Comparison of ENCODE assay signal across 8 cellular contexts in genomic region chr1:52927219-52928082, GRCh38. TPM values are rescaled to one million over a fixed set of nuclear protein-coding genes. Genes with fewer than 3 reads are reported as not detected.
DNase-seq lines count a peak whose midpoint lies in the region; TF ChIP-seq lines count a peak whose summit lies in the region.

TSS of gene SCP2 (plus strand) at chr1:52927276. CDS start at chr1:52927397, 121 bp downstream.

- intact Hi-C loops in breast epithelium (cut with DNase I; ENCODE audit: low total_unique reads): no loop called here

- H2AFZ ChIP-seq in smooth muscle cell (ENCODE audit: low read depth): peak within 1 kb of the TSS; percentile 100

- H3K4me2 ChIP-seq in smooth muscle cell: peak within 1 kb of the TSS; percentile 98

- TF ChIP-seq POLR2A in breast epithelium (IDR thresholded peaks at IDR 0.05): no peak

- no peaks in the 10 kb centered on the region for H3F3A ChIP-seq in smooth muscle cell (ENCODE audit: low read depth)

- DNase-seq in DMS153 (lab: John Stamatoyannopoulos, UW) (peak; percentile 22), H7 (peak; percentile 96), NCI-H1417 (lab: John Stamatoyannopoulos, UW) (peak; percentile 79 to 80 (median 80)), breast epithelium (ENCODE audit: low spot score in 2 of 2) (peak; percentile 44 to 73), iPS-NIHi7 (ENCODE audit: extremely low spot score) (peak; percentile 91), smooth muscle cell (lab: John Stamatoyannopoulos, UW; ENCODE audit: unreplicated experiment) (peak; percentile 61), OCI-M1 (lab: John Stamatoyannopoulos, UW) (no peak)

- peak within 1 kb of the TSS; percentile 74 for H3K4me3 ChIP-seq in H7 (ENCODE audit: insufficient read depth, low read depth, low read length)
- H3K4me3 ChIP-seq in WI38 (ENCODE audit: low read depth, low read length): peak within 1 kb of the TSS; percentile 77
- H3K4me3 ChIP-seq in breast epithelium: peak within 1 kb of the TSS; percentile 69 to 86 (median 80)
- peak within 1 kb of the TSS; percentile 93 for H3K4me3 ChIP-seq in smooth muscle cell

- no peaks in the 10 kb centered on the region for H4K20me1 ChIP-seq in smooth muscle cell (ENCODE audit: low read depth)

- peak within 1 kb of the TSS; percentile 68 for H3K9ac ChIP-seq in smooth muscle cell (ENCODE audit: low read depth)

- no peaks in the 10 kb centered on the region for H3K36me3 ChIP-seq in H7 (replicated peaks; ENCODE audit: control insufficient read depth, insufficient read depth, low read length)
- no peaks in the 10 kb centered on the region for H3K36me3 ChIP-seq in breast epithelium
- H3K36me3 ChIP-seq in smooth muscle cell (ENCODE audit: low read depth): no peaks in the 10 kb centered on the region

- H3K9me3 ChIP-seq in breast epithelium (no peaks in the 10 kb centered on the region), smooth muscle cell (replicated peaks; ENCODE audit: low read depth) (no peaks in the 10 kb centered on the region)

- TF ChIP-seq CTCF in WI38 (IDR thresholded peaks at IDR 0.05; ENCODE audit: low read depth, low read length): no peak
- no peak for TF ChIP-seq CTCF in breast epithelium (IDR thresholded peaks at IDR 0.05)
- no peak for TF ChIP-seq CTCF in smooth muscle cell (IDR thresholded peaks at IDR 0.05; ENCODE audit: borderline replicate concordance, insufficient read depth, poor library complexity, severe bottlenecking)

- peaks cover 0 to 9% of the 10 kb centered on the region in 2 donors for H3K4me1 ChIP-seq in breast epithelium
- H3K4me1 ChIP-seq in smooth muscle cell (ENCODE audit: low read depth): no peaks in the 10 kb centered on the region

- WGBS in smooth muscle cell (ENCODE audit: low lambda C conversion rate): 2% methylated on average over 61 of the region's 68 CpGs

- H3K27me3 ChIP-seq in H7 (ENCODE audit: control insufficient read depth, insufficient read depth, low read length): peaks cover 33% of the 10 kb centered on the region
- H3K27me3 ChIP-seq in breast epithelium: no peaks in the 10 kb centered on the region
- H3K27me3 ChIP-seq in smooth muscle cell (ENCODE audit: low read depth): peaks cover 58% of the 10 kb centered on the region

- H3K27ac ChIP-seq in breast epithelium: peak within 1 kb of the TSS; percentile 83 to 88
- no peak within 1 kb of the TSS for H3K27ac ChIP-seq in smooth muscle cell (ENCODE audit: low read depth)

- no peaks in the 10 kb centered on the region for H3K79me2 ChIP-seq in smooth muscle cell (ENCODE audit: low read depth)

RNA-seq across cellular contexts. Expression of gene SCP2, which starts in this region (rescaled TPM):
- 78.7 and 98.7 TPM in 2 replicates for total RNA-seq in H7 (2014; rRNA removed; shearing (Covaris generic))
- total RNA-seq in breast epithelium (100 to 1,000 TPM in 2 of 3 donors, 10 to 100 TPM in 1; 97.3 to 144 (median 139) TPM), smooth muscle cell (115 and 120 TPM in 2 replicates)
- polyA plus RNA-seq in smooth muscle cell: 85.9 and 94.8 TPM in 2 replicates
